In genomic region chr1:19439464-19440171, GRCh38 we compare ENCODE assay signal across 1 cellular context.
TF ChIP-seq lines count a peak whose summit lies in the region.

No MANE protein-coding gene starts in this region.

TF ChIP-seq in liver, 16 proteins besides CTCF, POLR2A, EP300 and RAD21 (continued from another document):
- TF ChIP-seq HNF4G (IDR thresholded peaks at IDR 0.05), result no peak
- TF ChIP-seq MAX (IDR thresholded peaks at IDR 0.05), result no peak
- no peak for TF ChIP-seq TAF1 (conservative IDR thresholded peaks at IDR 0.05)
